Comparison of ENCODE assay signal across 8 cellular contexts in the genomic region with DNA sequence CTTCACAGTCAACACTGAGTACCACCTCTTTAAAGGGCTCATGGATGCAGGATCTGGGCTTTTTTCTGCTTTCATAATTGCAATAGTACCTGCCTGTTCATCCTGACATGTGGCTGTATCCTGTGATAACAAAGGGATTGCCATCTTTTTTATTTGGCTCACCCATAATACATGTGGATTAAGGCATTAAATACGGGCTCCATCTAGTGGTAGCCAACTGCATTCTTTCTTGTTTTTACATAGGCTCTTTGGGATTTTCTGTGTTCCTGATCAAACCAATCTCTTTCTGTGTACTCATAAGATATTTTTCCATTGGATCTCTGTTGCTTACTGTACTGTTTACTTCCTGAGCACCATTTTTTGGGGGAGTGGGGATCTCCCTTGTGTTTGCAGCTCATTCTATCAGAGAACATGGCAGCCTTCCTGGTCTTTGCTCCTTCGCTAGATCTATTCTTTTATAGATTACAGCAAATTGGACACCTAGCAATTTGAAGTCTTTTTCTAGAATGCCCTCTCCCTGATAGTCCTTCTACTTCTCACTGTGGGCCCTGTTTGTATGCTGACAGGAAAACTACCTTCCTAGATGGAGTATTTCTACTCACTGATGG.
DNase-seq lines count a peak whose midpoint lies in the region; ATAC-seq and TF ChIP-seq lines count a peak whose summit lies in the region.

No MANE protein-coding gene starts in this region.

- H3K79me2 ChIP-seq in MM.1S (ENCODE audit: low read length) (no peaks in the 10 kb centered on the region), SK-N-SH (ENCODE audit: insufficient read depth) (no peaks in the 10 kb centered on the region)

- H3K9me2 ChIP-seq in MM.1S (replicated peaks; ENCODE audit: insufficient read depth, low read length) (no peaks in the 10 kb centered on the region), SK-N-SH (no peaks in the 10 kb centered on the region)

- POLR2A ChIA-PET in SK-N-SH (lab: Yijun Ruan, JAX): no interaction called here

- H3K27ac ChIP-seq in MM.1S (ENCODE audit: low read length) (no peak overlapping the region), SK-N-SH (ENCODE audit: low read depth in 2 of 2, low read length in 1 of 2) (no peak overlapping the region), thoracic aorta (no peak overlapping the region)

- H3K4me3 ChIP-seq in MM.1S (ENCODE audit: low read length): no peak overlapping the region
- no peak overlapping the region; a peak in 1 of 4 replicates for H3K4me3 ChIP-seq in SK-N-SH (ENCODE audit: low read depth in 2 of 2, low read length in 1 of 2)
- no peak overlapping the region for H3K4me3 ChIP-seq in thoracic aorta

- H2AFZ ChIP-seq in MM.1S (ENCODE audit: low read length) (no peak overlapping the region), SK-N-SH (ENCODE audit: low read depth) (no peak overlapping the region)

- no peak for TF ChIP-seq EP300 in SK-N-SH (IDR thresholded peaks at IDR 0.05; ENCODE audit: borderline replicate concordance in 1 of 2, low read depth in 1 of 2, low read length in 1 of 2)

- TF ChIP-seq RAD21 in SK-N-SH (IDR thresholded peaks at IDR 0.05; ENCODE audit: low read length): peak; percentile 71

- TF ChIP-seq CTCF in MM.1S (IDR thresholded peaks at IDR 0.05; ENCODE audit: low read length) (peak; percentile 59), SK-N-SH (IDR thresholded peaks at IDR 0.05) (peak; percentile 61), thoracic aorta (IDR thresholded peaks at IDR 0.05) (peak; percentile 37)

- no peak overlapping the region for H3K4me2 ChIP-seq in MM.1S (ENCODE audit: low read depth, low read length)
- H3K4me2 ChIP-seq in SK-N-SH: no peak overlapping the region

- H3F3A ChIP-seq in MM.1S (ENCODE audit: insufficient read depth, low read length): no peaks in the 10 kb centered on the region
- H3F3A ChIP-seq in SK-N-SH (replicated peaks; ENCODE audit: insufficient read depth): no peaks in the 10 kb centered on the region

- no peak overlapping the region for H3K9ac ChIP-seq in MM.1S (ENCODE audit: low read length)
- no peak overlapping the region for H3K9ac ChIP-seq in SK-N-SH

- ATAC-seq in thoracic aorta (ENCODE audit: insufficient number of reproducible peaks, low FRiP score, low read depth) (no peak), HG03439 (IDR thresholded peaks at IDR 0.05; ENCODE audit: unreplicated experiment) (no peak)

- H4K20me1 ChIP-seq in MM.1S (ENCODE audit: insufficient read depth, low read length) (no peaks in the 10 kb centered on the region), SK-N-SH (ENCODE audit: insufficient read depth) (no peaks in the 10 kb centered on the region)

- no peaks in the 10 kb centered on the region for H3K4me1 ChIP-seq in MM.1S (ENCODE audit: low read length)
- no peaks in the 10 kb centered on the region for H3K4me1 ChIP-seq in SK-N-SH (ENCODE audit: control insufficient read depth in 1 of 2, insufficient read depth in 2 of 2, low read depth in 1 of 2, low read length in 1 of 2)
- no peaks in the 10 kb centered on the region for H3K4me1 ChIP-seq in thoracic aorta (ENCODE audit: control insufficient read depth in 1 of 2, low read depth in 2 of 2)

- peak; percentile 0 for DNase-seq in SKM-1 (lab: John Stamatoyannopoulos, UW; ENCODE audit: unreplicated experiment)
- no peak for DNase-seq in SKM-1 treated with dmso at 0.1 percent for 144 hours (lab: John Stamatoyannopoulos, UW; ENCODE audit: unreplicated experiment)
- DNase-seq in MM.1S: peak; percentile 21
- DNase-seq in SK-N-SH: peak; percentile 16
- DNase-seq in globus pallidus (ENCODE audit: low spot score): peak; percentile 57
- no peak for DNase-seq in thoracic aorta (ENCODE audit: low spot score)
- no peak for DNase-seq in activated T-cell treated with anti-CD3 and anti-CD28 coated beads for 4 hours

- H3K27me3 ChIP-seq in MM.1S (replicated peaks; ENCODE audit: insufficient read depth, low read length): no peaks in the 10 kb centered on the region
- no peaks in the 10 kb centered on the region for H3K27me3 ChIP-seq in SK-N-SH (ENCODE audit: insufficient read depth)
- H3K27me3 ChIP-seq in thoracic aorta (replicated peaks; ENCODE audit: insufficient read depth): no peaks in the 10 kb centered on the region

- WGBS in SK-N-SH (ENCODE audit: low lambda C conversion rate): 42% methylated on average over 1 of the region's 2 CpGs

- H3K36me3 ChIP-seq in MM.1S (replicated peaks; ENCODE audit: insufficient read depth, low read length) (no peaks in the 10 kb centered on the region), SK-N-SH (replicated peaks in 1 of 2; ENCODE audit: control insufficient read depth in 1 of 2, insufficient read depth in 2 of 2, low read length in 1 of 2) (no peaks in the 10 kb centered on the region), thoracic aorta (no peaks in the 10 kb centered on the region)

- H3K9me3 ChIP-seq in MM.1S (replicated peaks; ENCODE audit: insufficient read depth, low read length) (no peaks in the 10 kb centered on the region), SK-N-SH (no peaks in the 10 kb centered on the region), thoracic aorta (no peaks in the 10 kb centered on the region)

- CTCF ChIA-PET in SK-N-SH (lab: Yijun Ruan, JAX): no interaction called here

TF ChIP-seq in SK-N-SH, 30 proteins besides CTCF, POLR2A, EP300 and RAD21:
- TF ChIP-seq IRF3 (IDR thresholded peaks at IDR 0.05; ENCODE audit: low read depth, low read length): no peak
- TF ChIP-seq POLR2AphosphoS5 (IDR thresholded peaks at IDR 0.05; ENCODE audit: low read depth, low read length): no peak
- no peak for TF ChIP-seq MXI1 (IDR thresholded peaks at IDR 0.05; ENCODE audit: low read depth, low read length)
- no peak for TF ChIP-seq MAX (IDR thresholded peaks at IDR 0.05; ENCODE audit: low read depth)
- TF ChIP-seq NFIC (IDR thresholded peaks at IDR 0.05; ENCODE audit: borderline replicate concordance): no peak
- no peak for TF ChIP-seq ZBTB33 (IDR thresholded peaks at IDR 0.05; ENCODE audit: borderline replicate concordance, low read depth)
- TF ChIP-seq GABPA (IDR thresholded peaks at IDR 0.05; ENCODE audit: low read depth): no peak
- no peak for TF ChIP-seq TAF1 (IDR thresholded peaks at IDR 0.05; ENCODE audit: borderline replicate concordance, low read depth, low read length)
- TF ChIP-seq SMC3 (IDR thresholded peaks at IDR 0.05; ENCODE audit: low read depth, low read length): peak; percentile 44

Comparison
In these comparisons a context has a peak if more than half of its experiments do, and no peak if none do; other contexts are left out.
1. DNase-seq: peak in SKM-1 (single experiment), MM.1S (single experiment), SK-N-SH (single experiment) and globus pallidus (single experiment); none in SKM-1 treated with dmso at 0.1 percent for 144 hours (single experiment), thoracic aorta (single experiment) and activated T-cell treated with anti-CD3 and anti-CD28 coated beads for 4 hours (single experiment).
2. Peak in every context shown above with its lines, with median percentiles within 50 percentile points of each other: CTCF ChIP-seq.